22 cellular contexts compared by ENCODE assay signal in genomic region chr2:196155597-196155996, GRCh38. TPM values are rescaled to one million over a fixed set of nuclear protein-coding genes. Genes with fewer than 3 reads are reported as not detected.
A peak's percentile ranks its signal among the peaks of the same experiment; 100 is the strongest.
DNase-seq lines count a peak whose midpoint lies in the region; ATAC-seq, FAIRE-seq and TF ChIP-seq lines count a peak whose summit lies in the region.
"Had no signal": no experiment of that assay in that cellular context is flagged by ENCODE, and none has a peak within 500 bp of the region (broad histone marks: within the 10 kb centered on the region; RNA-seq: fewer than 3 reads in every experiment).

No MANE protein-coding gene starts in this region.

- no peaks in the 10 kb centered on the region for H3K9me3 ChIP-seq in naive thymus-derived CD4-positive, alpha-beta T cell (ENCODE audit: control insufficient read depth in 2 of 3, low read length in 3 of 3)
- no peaks in the 10 kb centered on the region for H3K9me3 ChIP-seq in suprapubic skin
- H3K9me3 ChIP-seq: tibial nerve had no signal

- POLR2A ChIA-PET in activated CD4-positive, alpha-beta T cell treated with anti-CD3 and anti-CD28 coated beads for 36 hours (lab: Charles Lee), result no interaction called here
- POLR2A ChIA-PET in activated CD8-positive, alpha-beta T cell treated with anti-CD3 and anti-CD28 coated beads, Interleukin-2, amount 10 ng/mL, durations not matched to agents 7 days and 5 days (lab: Charles Lee), result interaction anchor here (0.6 to 3.8 kb wide), 3 partner anchors 10 to 106 kb away, joined by 3 to 27 read pairs (median 17); partner anchors contain the start of gene STK17B
- POLR2A ChIA-PET in naive thymus-derived CD4-positive, alpha-beta T cell (lab: Charles Lee), result interaction anchor here (0.7 to 7.3 kb wide), 7 partner anchors 9 to 74 kb away, joined by 3 to 87 read pairs (median 4); partner anchors contain the start of gene STK17B

- no peak overlapping the region for H3K4me3 ChIP-seq in naive thymus-derived CD4-positive, alpha-beta T cell (ENCODE audit: low read length)
- H3K4me3 ChIP-seq in suprapubic skin, result no peak overlapping the region
- H3K4me3 ChIP-seq: coronary artery, GM23248, skin epidermis, tibial nerve had no signal

- H3K27me3 ChIP-seq in naive thymus-derived CD4-positive, alpha-beta T cell (ENCODE audit: control insufficient read depth in 2 of 2, insufficient read depth in 2 of 2, low read length in 2 of 2), result no peaks in the 10 kb centered on the region
- no peaks in the 10 kb centered on the region for H3K27me3 ChIP-seq in suprapubic skin
- H3K27me3 ChIP-seq: tibial nerve had no signal

- DNase-seq in activated CD4-positive, alpha-beta T cell treated with anti-CD3 and anti-CD28 coated beads for 36 hours, result no peak
- DNase-seq in activated CD4-positive, alpha-beta T cell treated with anti-CD3 and anti-CD28 coated beads for 4 hours, result no peak
- no peak for DNase-seq in GM12892 (ENCODE audit: insufficient read length)
- no peak for DNase-seq in activated CD8-positive, alpha-beta T cell treated with anti-CD3 and anti-CD28 coated beads, Interleukin-2, amount 10 ng/mL, durations not matched to agents 7 days and 5 days
- DNase-seq in naive thymus-derived CD4-positive, alpha-beta T cell, result peak in 2 of 9 donors; percentile 42 to 47
- DNase-seq in NCI-H1417 (lab: John Stamatoyannopoulos, UW), result no peak
- DNase-seq in suprapubic skin (ENCODE audit: low spot score in 2 of 2), result no peak
- DNase-seq in amniotic stem cell (lab: John Stamatoyannopoulos, UW), result no peak
- DNase-seq: amygdala; DND-41; GM23248; kidney glomerular epithelial cell; NCI-H1092; NCI-H2081; NCI-H345; NCI-H82; stimulated activated CD4-positive, alpha-beta T cell treated with anti-CD3 and anti-CD28 coated beads, Interleukin-2, amount 100 ng/mL, for 48 hours had no signal

- 13% methylated on average over 2 of the region's 2 CpGs for WGBS in suprapubic skin

- CTCF ChIA-PET in activated CD4-positive, alpha-beta T cell treated with anti-CD3 and anti-CD28 coated beads for 36 hours (lab: Charles Lee), result interaction anchor here (0.5 to 2.0 kb wide), 3 partner anchors 9 to 121 kb away, joined by 3 to 6 read pairs (median 3); no protein-coding TSS in a partner anchor
- CTCF ChIA-PET in activated CD8-positive, alpha-beta T cell treated with anti-CD3 and anti-CD28 coated beads, Interleukin-2, amount 10 ng/mL, durations not matched to agents 7 days and 5 days (lab: Charles Lee), result interaction anchor here (0.7 kb wide), 2 partner anchors 11 to 12 kb away, joined by 3 read pairs; no protein-coding TSS in a partner anchor
- CTCF ChIA-PET in naive thymus-derived CD4-positive, alpha-beta T cell (lab: Charles Lee), result interaction anchor here (0.9 to 1.5 kb wide), 2 partner anchors 11 to 64 kb away, joined by 4 to 5 read pairs; no protein-coding TSS in a partner anchor

- intact Hi-C loops in activated CD4-positive, alpha-beta T cell treated with anti-CD3 and anti-CD28 coated beads for 36 hours (cut with DNase I, micrococcal nuclease), result no loop called here
- intact Hi-C loops in naive thymus-derived CD4-positive, alpha-beta T cell (cut with micrococcal nuclease), result no loop called here

- peak overlapping the region; percentile 94 for H3K27ac ChIP-seq in naive thymus-derived CD4-positive, alpha-beta T cell (ENCODE audit: low read depth, low read length)
- H3K27ac ChIP-seq in suprapubic skin, result no peak overlapping the region
- H3K27ac ChIP-seq: coronary artery, GM23248, skin epidermis, tibial nerve had no signal

- H3K36me3 Mint-ChIP-seq in activated CD4-positive, alpha-beta T cell treated with anti-CD3 and anti-CD28 coated beads for 36 hours (ENCODE audit: low read depth), result peaks cover 79% of the 10 kb centered on the region
- peaks cover 88% of the 10 kb centered on the region for H3K36me3 Mint-ChIP-seq in activated CD8-positive, alpha-beta T cell treated with anti-CD3 and anti-CD28 coated beads, Interleukin-2, amount 10 ng/mL, durations not matched to agents 7 days and 5 days (ENCODE audit: low read depth)
- H3K36me3 Mint-ChIP-seq in naive thymus-derived CD4-positive, alpha-beta T cell, result peaks cover 16 to 64% (median 58%) of the 10 kb centered on the region in 5 donors

- FAIRE-seq in GM12892 (lab: Jason Lieb, UNC), result peak; percentile 5
- FAIRE-seq: bronchial epithelial cell had no signal

- no peak for TF ChIP-seq EP300 in suprapubic skin (IDR thresholded peaks at IDR 0.05)

- peaks cover 80% of the 10 kb centered on the region for H3K4me1 Mint-ChIP-seq in activated CD4-positive, alpha-beta T cell treated with anti-CD3 and anti-CD28 coated beads for 36 hours
- H3K4me1 Mint-ChIP-seq in activated CD8-positive, alpha-beta T cell treated with anti-CD3 and anti-CD28 coated beads, Interleukin-2, amount 10 ng/mL, durations not matched to agents 7 days and 5 days (ENCODE audit: low read depth), result peaks cover 79% of the 10 kb centered on the region
- H3K4me1 Mint-ChIP-seq in naive thymus-derived CD4-positive, alpha-beta T cell, result peaks cover 42 to 92% (median 82%) of the 10 kb centered on the region in 7 donors

- H3K4me1 ChIP-seq in naive thymus-derived CD4-positive, alpha-beta T cell (ENCODE audit: control insufficient read depth in 2 of 2, insufficient read depth in 2 of 2, low read length in 2 of 2), result peaks cover 75% of the 10 kb centered on the region in 2 donors
- no peaks in the 10 kb centered on the region for H3K4me1 ChIP-seq in suprapubic skin

- H3K4me3 Mint-ChIP-seq in activated CD4-positive, alpha-beta T cell treated with anti-CD3 and anti-CD28 coated beads for 36 hours, result peak overlapping the region; percentile 76
- peak overlapping the region; percentile 85 for H3K4me3 Mint-ChIP-seq in activated CD8-positive, alpha-beta T cell treated with anti-CD3 and anti-CD28 coated beads, Interleukin-2, amount 10 ng/mL, durations not matched to agents 7 days and 5 days
- H3K4me3 Mint-ChIP-seq in naive thymus-derived CD4-positive, alpha-beta T cell, result peak overlapping the region in 8 of 10 donors; percentile 48 to 98 (median 78)

- TF ChIP-seq POLR2A in GM12892 (IDR thresholded peaks at IDR 0.05; ENCODE audit: low read depth, low read length), result no peak
- TF ChIP-seq POLR2A in suprapubic skin (IDR thresholded peaks at IDR 0.05), result no peak

- peaks cover 4% of the 10 kb centered on the region for H3K9me3 Mint-ChIP-seq in activated CD4-positive, alpha-beta T cell treated with anti-CD3 and anti-CD28 coated beads for 36 hours (ENCODE audit: low read depth)
- no peaks in the 10 kb centered on the region for H3K9me3 Mint-ChIP-seq in activated CD8-positive, alpha-beta T cell treated with anti-CD3 and anti-CD28 coated beads, Interleukin-2, amount 10 ng/mL, durations not matched to agents 7 days and 5 days (ENCODE audit: insufficient read depth)
- peaks cover 0 to 7% (median 0%) of the 10 kb centered on the region in 11 donors for H3K9me3 Mint-ChIP-seq in naive thymus-derived CD4-positive, alpha-beta T cell

- H3K27me3 Mint-ChIP-seq in activated CD4-positive, alpha-beta T cell treated with anti-CD3 and anti-CD28 coated beads for 36 hours, result no peaks in the 10 kb centered on the region
- H3K27me3 Mint-ChIP-seq in activated CD8-positive, alpha-beta T cell treated with anti-CD3 and anti-CD28 coated beads, Interleukin-2, amount 10 ng/mL, durations not matched to agents 7 days and 5 days (ENCODE audit: low read depth), result no peaks in the 10 kb centered on the region
- H3K27me3 Mint-ChIP-seq in naive thymus-derived CD4-positive, alpha-beta T cell, result no peaks in the 10 kb centered on the region

- peaks cover 26 to 31% (median 30%) of the 10 kb centered on the region in 3 experiments for H3K36me3 ChIP-seq in naive thymus-derived CD4-positive, alpha-beta T cell (ENCODE audit: control insufficient read depth in 2 of 3, insufficient read depth in 3 of 3, low read length in 3 of 3)
- peaks cover 21% of the 10 kb centered on the region for H3K36me3 ChIP-seq in suprapubic skin

- TF ChIP-seq CTCF in suprapubic skin (IDR thresholded peaks at IDR 0.05), result no peak

- ATAC-seq in activated CD4-positive, alpha-beta T cell treated with anti-CD3 and anti-CD28 coated beads for 36 hours, result no peak
- peak; percentile 11 for ATAC-seq in activated CD8-positive, alpha-beta T cell treated with anti-CD3 and anti-CD28 coated beads, Interleukin-2, amount 10 ng/mL, durations not matched to agents 7 days and 5 days
- peak; percentile 33 for ATAC-seq in naive thymus-derived CD4-positive, alpha-beta T cell
- ATAC-seq: Right ventricle myocardium inferior had no signal

- peak overlapping the region; percentile 83 for H3K27ac Mint-ChIP-seq in activated CD4-positive, alpha-beta T cell treated with anti-CD3 and anti-CD28 coated beads for 36 hours
- H3K27ac Mint-ChIP-seq in activated CD8-positive, alpha-beta T cell treated with anti-CD3 and anti-CD28 coated beads, Interleukin-2, amount 10 ng/mL, durations not matched to agents 7 days and 5 days, result peak overlapping the region; percentile 97
- peak overlapping the region; percentile 36 to 98 (median 91) for H3K27ac Mint-ChIP-seq in naive thymus-derived CD4-positive, alpha-beta T cell

RNA-seq across cellular contexts. Expression of gene STK17B, which starts 15.8 kb away (rescaled TPM):
- total RNA-seq in activated CD4-positive, alpha-beta T cell treated with anti-CD3 and anti-CD28 coated beads for 36 hours, result 100 to 1,000 TPM; 159 to 178 TPM
- polyA plus RNA-seq in GM12892 (2012; ENCODE audit: missing spikeins), result 43.1 TPM
- 100 to 1,000 TPM; 453 to 469 TPM for total RNA-seq in activated CD8-positive, alpha-beta T cell treated with anti-CD3 and anti-CD28 coated beads, Interleukin-2, amount 10 ng/mL, durations not matched to agents 7 days and 5 days
- total RNA-seq in naive thymus-derived CD4-positive, alpha-beta T cell, result 100 to 1,000 TPM; 274 to 513 (median 338) TPM
- polyA plus RNA-seq in naive thymus-derived CD4-positive, alpha-beta T cell, result 100 to 1,000 TPM in 1 of 2 donors, 10 to 100 TPM in 1; 66.0 to 149 TPM
- 10 to 100 TPM; 23.2 to 47.2 (median 37.6) TPM for total RNA-seq in suprapubic skin
